14 cellular contexts compared by ENCODE assay signal in genomic region chr4:42609051-42609450, GRCh38.
"Had no signal": no experiment of that assay in that cellular context is flagged by ENCODE, and none has a peak within 500 bp of the region (broad histone marks: within the 10 kb centered on the region; RNA-seq: fewer than 3 reads in every experiment).

No MANE protein-coding gene starts in this region.

- H3K4me3 Mint-ChIP-seq: activated naive CD8-positive, alpha-beta T cell treated with anti-CD3 and anti-CD28 coated beads, Interleukin-2, amount 10 ng/mL, durations not matched to agents 7 days and 5 days; activated T-helper 1 cell treated with anti-CD3 and anti-CD28 coated beads, Interleukin-12 subunit alpha, Interleukin-12 subunit beta, Interleukin-2, Interleukin-4 antibody, amounts not matched to agents 30 ng/mL and 10 ng/mL and 1 ng/mL, durations not matched to agents 14 hours and 24 hours and 36 hours; brain; T-helper 1 cell treated with Interleukin-12 subunit alpha and Interleukin-12 subunit beta and Interleukin-4 antibody, amounts not matched to agents 30 μg/mL and 1 μg/mL, for 36 hours had no signal

- H3K4me1 ChIP-seq: SJCRH30 had no signal

- H3K36me3 ChIP-seq: right atrium auricular region, SJCRH30 had no signal

- H3K9me3 ChIP-seq: right atrium auricular region, SJCRH30, tibial nerve had no signal

- H3K27ac ChIP-seq: SJCRH30, tibial nerve had no signal

- ATAC-seq: activated CD4-positive, CD25-positive, alpha-beta regulatory T cell treated with anti-CD3 and anti-CD28 coated beads, Interleukin-2, amount 50 U/mL, for 24 hours had no signal

- H3K4me3 ChIP-seq: dorsolateral prefrontal cortex, right atrium auricular region, SJCRH30, tibial nerve had no signal

- H3K9me3 Mint-ChIP-seq: activated naive CD8-positive, alpha-beta T cell treated with anti-CD3 and anti-CD28 coated beads, Interleukin-2, amount 10 ng/mL, durations not matched to agents 7 days and 5 days; activated T-helper 1 cell treated with anti-CD3 and anti-CD28 coated beads, Interleukin-12 subunit alpha, Interleukin-12 subunit beta, Interleukin-2, Interleukin-4 antibody, amounts not matched to agents 30 ng/mL and 10 ng/mL and 1 ng/mL, durations not matched to agents 14 hours and 24 hours and 36 hours; brain; T-helper 1 cell treated with Interleukin-12 subunit alpha and Interleukin-12 subunit beta and Interleukin-4 antibody, amounts not matched to agents 30 μg/mL and 1 μg/mL, for 36 hours had no signal

- H3K27me3 Mint-ChIP-seq: activated naive CD8-positive, alpha-beta T cell treated with anti-CD3 and anti-CD28 coated beads, Interleukin-2, amount 10 ng/mL, durations not matched to agents 7 days and 5 days had no signal

- H3K27ac Mint-ChIP-seq: activated naive CD8-positive, alpha-beta T cell treated with anti-CD3 and anti-CD28 coated beads, Interleukin-2, amount 10 ng/mL, durations not matched to agents 7 days and 5 days; activated T-helper 1 cell treated with anti-CD3 and anti-CD28 coated beads, Interleukin-12 subunit alpha, Interleukin-12 subunit beta, Interleukin-2, Interleukin-4 antibody, amounts not matched to agents 30 ng/mL and 10 ng/mL and 1 ng/mL, durations not matched to agents 14 hours and 24 hours and 36 hours; brain; T-helper 1 cell treated with Interleukin-12 subunit alpha and Interleukin-12 subunit beta and Interleukin-4 antibody, amounts not matched to agents 30 μg/mL and 1 μg/mL, for 36 hours had no signal

- H3K27me3 ChIP-seq: dorsolateral prefrontal cortex, right atrium auricular region, SJCRH30, tibial nerve had no signal

- DNase-seq: activated naive CD8-positive, alpha-beta T cell treated with anti-CD3 and anti-CD28 coated beads, Interleukin-2, amount 10 ng/mL, durations not matched to agents 7 days and 5 days; caudate nucleus; dorsolateral prefrontal cortex; occipital lobe; stimulated activated CD4-positive, alpha-beta T cell treated with anti-CD3 and anti-CD28 coated beads, Interleukin-4, amount 100 ng/mL, for 1 hour; stimulated activated naive CD4-positive, alpha-beta T cell; substantia nigra had no signal
